Comparison of ENCODE assay signal across 10 cellular contexts in genomic region chr20:9800406-9800805, GRCh38. TPM values are rescaled to one million over a fixed set of nuclear protein-coding genes. Genes with fewer than 3 reads are reported as not detected.
"Had no signal": no experiment of that assay in that cellular context is flagged by ENCODE, and none has a peak within 500 bp of the region (broad histone marks: within the 10 kb centered on the region; RNA-seq: fewer than 3 reads in every experiment).

No MANE protein-coding gene starts in this region.

- FAIRE-seq: H1, H54, HepG2 had no signal

- H3K4me3 ChIP-seq: GM23338 had no signal

- H3K27ac ChIP-seq: HL-60 had no signal

- DNase-seq: H9, HCEC 1CT, KBM-7 had no signal

- ATAC-seq: GM23338, HepG2 had no signal

RNA-seq across cellular contexts. Expression of gene PAK5, which starts 38.5 kb away (rescaled TPM):
- total RNA-seq: HepG2, HT1080 had no signal
- polyA plus RNA-seq: HepG2, IgD-negative memory B cell had no signal
